12 cellular contexts compared by ENCODE assay signal in the genomic region with DNA sequence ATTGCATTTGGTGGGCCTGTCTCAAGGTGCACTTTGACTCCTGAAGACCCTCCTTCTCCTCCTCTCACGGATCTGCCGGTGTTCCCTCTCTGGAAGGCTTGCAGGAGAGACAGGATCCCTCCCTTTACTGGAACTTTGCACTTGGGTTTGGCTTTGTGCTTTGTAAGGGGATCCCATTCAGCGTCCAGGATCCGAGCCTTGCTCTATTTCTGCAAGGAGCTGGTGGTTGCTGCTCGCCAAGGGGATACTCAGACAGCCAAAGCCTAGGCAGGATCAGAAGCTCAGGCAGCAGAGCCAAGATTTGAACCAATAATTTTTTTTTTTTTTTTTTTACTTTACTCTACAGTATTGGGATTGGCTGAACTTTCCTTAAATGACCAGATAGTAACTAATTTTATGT. TPM values are rescaled to one million over a fixed set of nuclear protein-coding genes. Genes with fewer than 3 reads are reported as not detected.
DNase-seq lines count a peak whose midpoint lies in the region; ATAC-seq and TF ChIP-seq lines count a peak whose summit lies in the region.
"Had no signal": no experiment of that assay in that cellular context is flagged by ENCODE, and none has a peak within 500 bp of the region (broad histone marks: within the 10 kb centered on the region; RNA-seq: fewer than 3 reads in every experiment).

No MANE protein-coding gene starts in this region.

- peak in 1 of 3 donors; percentile 48 for DNase-seq in right cardiac atrium
- no peak for DNase-seq in left ventricle myocardium superior
- DNase-seq in neural progenitor cell (ENCODE audit: low spot score): no peak
- no peak for DNase-seq in endothelial cell (ENCODE audit: low spot score)
- DNase-seq in DMS153 treated with DMSO at 0.1 percent for 48 hours (lab: John Stamatoyannopoulos, UW; ENCODE audit: unreplicated experiment): no peak
- no peak for DNase-seq in NCI-H2227 (lab: John Stamatoyannopoulos, UW; ENCODE audit: unreplicated experiment)
- no peak for DNase-seq in NK-92 treated with Interleukin-12 subunit alpha and Interleukin-12 subunit beta, amount 100 ng/mL, for 24 hours (lab: John Stamatoyannopoulos, UW)
- DNase-seq: foreskin melanocyte had no signal

- H3K9me3 ChIP-seq in right cardiac atrium (ENCODE audit: control insufficient read depth, low read length): no peaks in the 10 kb centered on the region
- H3K9me3 ChIP-seq in endocrine pancreas (ENCODE audit: control insufficient read depth, low read length): no peaks in the 10 kb centered on the region
- no peaks in the 10 kb centered on the region for H3K9me3 ChIP-seq in neural progenitor cell (ENCODE audit: low read depth)
- H3K9me3 ChIP-seq: adrenal gland had no signal

- no peak overlapping the region for H3K4me2 ChIP-seq in neural progenitor cell

- H3K4me1 ChIP-seq in right cardiac atrium (ENCODE audit: control insufficient read depth, insufficient read depth, low read length) (peaks cover 16% of the 10 kb centered on the region), endocrine pancreas (ENCODE audit: control insufficient read depth, insufficient read depth, low read length) (peaks cover 4% of the 10 kb centered on the region), neural progenitor cell (peaks cover 5% of the 10 kb centered on the region)

- H2AFZ ChIP-seq in neural progenitor cell (replicated peaks): no peak overlapping the region

- H3K9me3 Mint-ChIP-seq in neural progenitor cell (no peaks in the 10 kb centered on the region), endothelial cell (ENCODE audit: unreplicated experiment) (no peaks in the 10 kb centered on the region)

- peak in 1 of 2 donors; percentile 22 for ATAC-seq in right cardiac atrium
- ATAC-seq in left ventricle myocardium superior: no peak
- ATAC-seq: activated CD4-positive, CD25-positive, alpha-beta regulatory T cell treated with anti-CD3 and anti-CD28 coated beads, Interleukin-2, amount 50 U/mL, for 24 hours had no signal

- H3K9ac ChIP-seq in endocrine pancreas (ENCODE audit: control insufficient read depth, insufficient read depth, low read length) (peak overlapping the region; percentile 6), neural progenitor cell (no peak overlapping the region)

- H3K27me3 ChIP-seq in right cardiac atrium (ENCODE audit: control insufficient read depth, insufficient read depth) (no peaks in the 10 kb centered on the region), endocrine pancreas (ENCODE audit: control insufficient read depth, insufficient read depth, low read length) (no peaks in the 10 kb centered on the region), neural progenitor cell (no peaks in the 10 kb centered on the region)
- H3K27me3 ChIP-seq: adrenal gland had no signal

- 59% methylated on average over 5 of the region's 5 CpGs for WGBS in right cardiac atrium

- H3K27me3 Mint-ChIP-seq in neural progenitor cell (ENCODE audit: insufficient read depth, low read depth): no peaks in the 10 kb centered on the region
- H3K27me3 Mint-ChIP-seq in endothelial cell (ENCODE audit: unreplicated experiment): no peaks in the 10 kb centered on the region

- H3K79me2 ChIP-seq in neural progenitor cell (ENCODE audit: low read depth): peaks cover 94% of the 10 kb centered on the region

- H4K20me1 ChIP-seq in neural progenitor cell (ENCODE audit: low read depth): peaks cover 67% of the 10 kb centered on the region

- H3K27ac ChIP-seq in right cardiac atrium (ENCODE audit: low read length) (peak overlapping the region; percentile 22), neural progenitor cell (no peak overlapping the region)
- H3K27ac ChIP-seq: C4-2B had no signal

- peaks cover 21% of the 10 kb centered on the region for H3K4me1 Mint-ChIP-seq in neural progenitor cell
- H3K4me1 Mint-ChIP-seq in endothelial cell (ENCODE audit: unreplicated experiment): peaks cover 19% of the 10 kb centered on the region

- H3K4me3 Mint-ChIP-seq in neural progenitor cell: no peak overlapping the region
- H3K4me3 Mint-ChIP-seq in endothelial cell (ENCODE audit: unreplicated experiment): no peak overlapping the region

- no peaks in the 10 kb centered on the region for H3F3A ChIP-seq in neural progenitor cell (ENCODE audit: low read depth)

- H3K4me3 ChIP-seq in right cardiac atrium (ENCODE audit: low read length): no peak overlapping the region
- H3K4me3 ChIP-seq in endocrine pancreas (ENCODE audit: control insufficient read depth, insufficient read depth, low read length): no peak overlapping the region
- no peak overlapping the region for H3K4me3 ChIP-seq in neural progenitor cell
- H3K4me3 ChIP-seq: adrenal gland had no signal

- H3K36me3 ChIP-seq in endocrine pancreas (ENCODE audit: control insufficient read depth, insufficient read depth, low read length) (no peaks in the 10 kb centered on the region), neural progenitor cell (no peaks in the 10 kb centered on the region)
- H3K36me3 ChIP-seq: adrenal gland had no signal

- intact Hi-C loops in right cardiac atrium (cut with DNase I): no loop called here
- intact Hi-C loops in left ventricle myocardium superior (cut with micrococcal nuclease): no loop called here

- no peak for TF ChIP-seq CTCF in neural progenitor cell (IDR thresholded peaks at IDR 0.05)
- TF ChIP-seq CTCF in endothelial cell (IDR thresholded peaks at IDR 0.05; ENCODE audit: unreplicated experiment): no peak

- peak overlapping the region; percentile 37 for H3K27ac Mint-ChIP-seq in neural progenitor cell
- no peak overlapping the region for H3K27ac Mint-ChIP-seq in endothelial cell (ENCODE audit: unreplicated experiment)

- peaks cover 26% of the 10 kb centered on the region for H3K36me3 Mint-ChIP-seq in neural progenitor cell
- peaks cover 10% of the 10 kb centered on the region for H3K36me3 Mint-ChIP-seq in endothelial cell (ENCODE audit: low read depth, unreplicated experiment)

RNA-seq across cellular contexts. Expression of gene BCR, which starts 25.0 kb away (rescaled TPM):
- total RNA-seq in right cardiac atrium: 10 to 100 TPM; 35.4 to 48.0 (median 36.6) TPM
- 18.3 TPM for polyA plus RNA-seq in right cardiac atrium
- 25.0 TPM for total RNA-seq in left ventricle myocardium superior
- total RNA-seq in neural progenitor cell (ENCODE audit: low replicate concordance): 35.5 and 36.0 TPM in 2 replicates
- 92.6 TPM for total RNA-seq in endothelial cell (ENCODE audit: unreplicated experiment)
